ENCODE assay signal across 22 cellular contexts in the genomic region with DNA sequence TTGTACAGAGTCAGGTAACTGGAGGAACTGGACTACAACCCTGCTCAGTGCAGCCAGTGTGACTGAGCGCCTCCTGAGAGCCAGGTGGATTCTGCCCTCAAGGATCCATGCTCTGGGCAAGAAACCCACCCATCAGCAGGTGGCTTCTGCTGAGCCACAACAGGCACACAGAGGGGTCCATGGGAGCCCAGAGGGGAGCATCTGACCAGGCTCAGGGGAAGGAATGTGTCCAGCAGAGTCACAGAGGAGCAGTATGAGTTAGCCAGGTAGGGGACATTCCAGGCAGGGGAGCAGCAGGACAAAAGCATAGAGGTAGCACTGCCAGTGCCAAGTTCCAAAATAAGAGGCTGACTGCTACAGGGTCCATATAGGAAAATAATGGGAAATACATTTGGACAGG. TPM values are rescaled to one million over a fixed set of nuclear protein-coding genes. Genes with fewer than 3 reads are reported as not detected.
DNase-seq lines count a peak whose midpoint lies in the region; ATAC-seq and TF ChIP-seq lines count a peak whose summit lies in the region.
"Had no signal": no experiment of that assay in that cellular context is flagged by ENCODE, and none has a peak within 500 bp of the region (broad histone marks: within the 10 kb centered on the region; RNA-seq: fewer than 3 reads in every experiment).

No MANE protein-coding gene starts in this region.

- no peak overlapping the region for H3K4me3 ChIP-seq in CD4-positive, CD25-positive, alpha-beta regulatory T cell (ENCODE audit: low read depth, low read length)
- H3K4me3 ChIP-seq: K562, MG63, Peyer's patch, SJCRH30 had no signal

- no peak for ATAC-seq in CD4-positive, CD25-positive, alpha-beta regulatory T cell (ENCODE audit: low read depth in 2 of 2)
- no peak for ATAC-seq in WTC11
- no peak for ATAC-seq in stimulated activated memory B cell treated with anti-CD40 and anti-IgM and Interleukin-4, amounts not matched to agents 10 μg/mL and 1 μg/mL and 100 μg/mL, for 72 hours
- no peak for ATAC-seq in foreskin keratinocyte
- ATAC-seq: HepG2 had no signal

- no peak for TF ChIP-seq CTCF in WTC11 (IDR thresholded peaks at IDR 0.05)
- no peak for TF ChIP-seq CTCF in glutamatergic neuron (IDR thresholded peaks at IDR 0.05; ENCODE audit: partially characterized antibody, unreplicated experiment)
- TF ChIP-seq CTCF in foreskin keratinocyte (conservative IDR thresholded peaks at IDR 0.05), result no peak

- H3K4me1 Mint-ChIP-seq in CD4-positive, CD25-positive, alpha-beta regulatory T cell, result peaks cover 0 to 5% (median 0%) of the 10 kb centered on the region in 4 donors
- H3K4me1 Mint-ChIP-seq in WTC11 (peaks cover 10% of the 10 kb centered on the region), glutamatergic neuron (ENCODE audit: low read depth, unreplicated experiment) (peaks cover 49% of the 10 kb centered on the region)
- H3K4me1 Mint-ChIP-seq in stimulated activated memory B cell treated with anti-CD40 and anti-IgM and Interleukin-4, amounts not matched to agents 10 μg/mL and 1 μg/mL and 100 μg/mL, for 72 hours, result peaks cover 17% of the 10 kb centered on the region

- H3K4me3 Mint-ChIP-seq in CD4-positive, CD25-positive, alpha-beta regulatory T cell, result no peak overlapping the region
- H3K4me3 Mint-ChIP-seq in WTC11, result no peak overlapping the region
- no peak overlapping the region for H3K4me3 Mint-ChIP-seq in glutamatergic neuron (ENCODE audit: unreplicated experiment)
- no peak overlapping the region for H3K4me3 Mint-ChIP-seq in stimulated activated memory B cell treated with anti-CD40 and anti-IgM and Interleukin-4, amounts not matched to agents 10 μg/mL and 1 μg/mL and 100 μg/mL, for 72 hours
- H3K4me3 Mint-ChIP-seq: B cell, CD14-positive monocyte, H9 had no signal

- H3K9me3 Mint-ChIP-seq in CD4-positive, CD25-positive, alpha-beta regulatory T cell, result no peaks in the 10 kb centered on the region
- no peaks in the 10 kb centered on the region; the same call in 1 of the 2 replicates for H3K9me3 Mint-ChIP-seq in WTC11
- peaks cover 8% of the 10 kb centered on the region for H3K9me3 Mint-ChIP-seq in glutamatergic neuron (ENCODE audit: unreplicated experiment)
- H3K9me3 Mint-ChIP-seq in stimulated activated memory B cell treated with anti-CD40 and anti-IgM and Interleukin-4, amounts not matched to agents 10 μg/mL and 1 μg/mL and 100 μg/mL, for 72 hours, result no peaks in the 10 kb centered on the region
- H3K9me3 Mint-ChIP-seq: CD14-positive monocyte, H9 had no signal

- no peak for DNase-seq in CD4-positive, CD25-positive, alpha-beta regulatory T cell
- no peak for DNase-seq in WTC11 (ENCODE audit: low spot score)
- no peak for DNase-seq in glutamatergic neuron
- no peak for DNase-seq in foreskin keratinocyte
- DNase-seq in caudate nucleus (lab: John Stamatoyannopoulos, UW), result no peak
- DNase-seq in CD1c-positive myeloid dendritic cell (ENCODE audit: extremely low spot score), result no peak
- DNase-seq: DMS79, H9, MG63, NCI-H1417, NCI-H1694 treated with DMSO at 0.1 percent for 48 hours, NCI-H2081 treated with DMSO at 0.1 percent for 48 hours, NCI-H446, NCI-H526, SJCRH30 had no signal

- no peaks in the 10 kb centered on the region for H3K9me3 ChIP-seq in CD4-positive, CD25-positive, alpha-beta regulatory T cell (ENCODE audit: control insufficient read depth in 2 of 2, low read length in 2 of 2)
- H3K9me3 ChIP-seq: MG63, Peyer's patch, SJCRH30 had no signal

- peak overlapping the region in 2 of 3 donors; percentile 34 to 57 for H3K27ac Mint-ChIP-seq in CD4-positive, CD25-positive, alpha-beta regulatory T cell
- no peak overlapping the region for H3K27ac Mint-ChIP-seq in WTC11
- H3K27ac Mint-ChIP-seq in glutamatergic neuron (ENCODE audit: unreplicated experiment), result peak overlapping the region; percentile 78
- H3K27ac Mint-ChIP-seq in stimulated activated memory B cell treated with anti-CD40 and anti-IgM and Interleukin-4, amounts not matched to agents 10 μg/mL and 1 μg/mL and 100 μg/mL, for 72 hours, result peak overlapping the region; percentile 53
- H3K27ac Mint-ChIP-seq: B cell, H9 had no signal

- peaks cover 5% of the 10 kb centered on the region for H3K36me3 ChIP-seq in CD4-positive, CD25-positive, alpha-beta regulatory T cell (ENCODE audit: control insufficient read depth, insufficient read depth, low read length)
- H3K36me3 ChIP-seq: MG63, Peyer's patch, SJCRH30 had no signal

- no peaks in the 10 kb centered on the region for H3K27me3 ChIP-seq in CD4-positive, CD25-positive, alpha-beta regulatory T cell (ENCODE audit: control insufficient read depth, insufficient read depth, low read length)
- no peaks in the 10 kb centered on the region for H3K27me3 ChIP-seq in foreskin keratinocyte
- H3K27me3 ChIP-seq: MG63, Peyer's patch, SJCRH30 had no signal

- CTCF ChIA-PET in WTC11 (lab: Charles Lee), result no interaction called here

- POLR2A ChIA-PET in WTC11 (lab: Charles Lee), result no interaction called here

- peaks cover 32% of the 10 kb centered on the region for H3K36me3 Mint-ChIP-seq in CD4-positive, CD25-positive, alpha-beta regulatory T cell
- H3K36me3 Mint-ChIP-seq in WTC11, result no peaks in the 10 kb centered on the region
- H3K36me3 Mint-ChIP-seq in glutamatergic neuron (ENCODE audit: unreplicated experiment), result peaks cover under 1% of the 10 kb centered on the region
- H3K36me3 Mint-ChIP-seq in stimulated activated memory B cell treated with anti-CD40 and anti-IgM and Interleukin-4, amounts not matched to agents 10 μg/mL and 1 μg/mL and 100 μg/mL, for 72 hours, result peaks cover 22% of the 10 kb centered on the region

- H3K27me3 Mint-ChIP-seq in CD4-positive, CD25-positive, alpha-beta regulatory T cell, result no peaks in the 10 kb centered on the region
- H3K27me3 Mint-ChIP-seq in WTC11 (ENCODE audit: low read depth) (no peaks in the 10 kb centered on the region), glutamatergic neuron (ENCODE audit: unreplicated experiment) (peaks cover 18% of the 10 kb centered on the region)
- no peaks in the 10 kb centered on the region for H3K27me3 Mint-ChIP-seq in stimulated activated memory B cell treated with anti-CD40 and anti-IgM and Interleukin-4, amounts not matched to agents 10 μg/mL and 1 μg/mL and 100 μg/mL, for 72 hours
- H3K27me3 Mint-ChIP-seq: B cell had no signal

- no peak overlapping the region for H3K27ac ChIP-seq in CD4-positive, CD25-positive, alpha-beta regulatory T cell (ENCODE audit: insufficient read depth, low read length, poor library complexity, severe bottlenecking)
- H3K27ac ChIP-seq in foreskin keratinocyte, result no peak overlapping the region
- no peak overlapping the region for H3K27ac ChIP-seq in caudate nucleus (ENCODE audit: low read depth, low read length)
- H3K27ac ChIP-seq: HL-60, Peyer's patch, SJCRH30 had no signal

- H3K4me1 ChIP-seq in CD4-positive, CD25-positive, alpha-beta regulatory T cell (ENCODE audit: control insufficient read depth, insufficient read depth, low read length, poor library complexity, severe bottlenecking), result no peaks in the 10 kb centered on the region
- no peaks in the 10 kb centered on the region for H3K4me1 ChIP-seq in foreskin keratinocyte

TF ChIP-seq in WTC11, 78 proteins besides CTCF, POLR2A, EP300 and RAD21:
- peak; percentile 69 for TF ChIP-seq ZNF423 (CRISPR knock-in tag; IDR thresholded peaks at IDR 0.05)
- TF ChIP-seq TEAD1 (CRISPR knock-in tag; IDR thresholded peaks at IDR 0.05), result no peak

RNA-seq across cellular contexts. Expression of a gene that starts 19.9 kb away (rescaled TPM):
- total RNA-seq in CD4-positive, CD25-positive, alpha-beta regulatory T cell, result 25.9 TPM
- 10 to 100 TPM; 31.3 to 42.9 (median 35.4) TPM for polyA plus RNA-seq in CD4-positive, CD25-positive, alpha-beta regulatory T cell
- 10.2 to 14.8 TPM (median 12.9 TPM) in 3 replicates for total RNA-seq in WTC11 (2021)
- 19.8 TPM for total RNA-seq in glutamatergic neuron (ENCODE audit: unreplicated experiment)
- 2.2 and 2.6 TPM in 2 replicates for total RNA-seq in foreskin keratinocyte
- 4.7 and 5.0 TPM in 2 replicates for polyA plus RNA-seq in foreskin keratinocyte
